9 cellular contexts compared by ENCODE assay signal in genomic region chrX:9921407-9921806, GRCh38. TPM values are rescaled to one million over a fixed set of nuclear protein-coding genes. Genes with fewer than 3 reads are reported as not detected.
"Had no signal": no experiment of that assay in that cellular context is flagged by ENCODE, and none has a peak within 500 bp of the region (broad histone marks: within the 10 kb centered on the region; RNA-seq: fewer than 3 reads in every experiment).

No MANE protein-coding gene starts in this region.

- FAIRE-seq: G401.6, GM12878, GM12891, GM12892, GM18507, GM19239 had no signal

- DNase-seq: GDM1, GF-D8 had no signal

- ATAC-seq: GM12878 had no signal

- H3K4me3 ChIP-seq: GM12878 had no signal

RNA-seq across cellular contexts. Expression of gene CLDN34, which starts 45.8 kb away (rescaled TPM):
- total RNA-seq: G401, GM12878 had no signal
- polyA plus RNA-seq: GM12878 had no signal
